ENCODE assay signal across 24 cellular contexts in the genomic region with DNA sequence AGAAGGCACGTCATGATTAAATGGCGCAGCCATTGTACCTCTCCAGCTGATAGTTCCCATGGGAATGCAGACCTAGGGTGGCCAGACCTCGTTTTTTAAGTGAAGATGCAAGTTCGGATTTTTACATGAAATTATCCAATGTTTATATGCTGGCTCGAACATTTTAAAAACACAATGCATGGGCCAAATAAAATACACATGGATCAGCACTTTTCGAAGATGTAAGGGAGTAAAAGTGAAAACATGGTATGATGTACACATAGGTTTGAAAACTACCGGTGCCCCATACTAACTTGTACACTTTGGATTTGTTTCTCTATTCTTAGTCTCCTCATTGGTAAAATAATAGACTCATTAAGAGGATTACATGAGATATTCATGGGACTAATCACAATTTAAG.
DNase-seq lines count a peak whose midpoint lies in the region; ATAC-seq, FAIRE-seq and TF ChIP-seq lines count a peak whose summit lies in the region.
"Had no signal": no experiment of that assay in that cellular context is flagged by ENCODE, and none has a peak within 500 bp of the region (broad histone marks: within the 10 kb centered on the region; RNA-seq: fewer than 3 reads in every experiment).

No MANE protein-coding gene starts in this region.

- no peaks in the 10 kb centered on the region for H3K9me1 ChIP-seq in IMR-90 (ENCODE audit: insufficient read depth, low read length)

- H3K4me3 ChIP-seq in A549 = no peak overlapping the region
- no peak overlapping the region for H3K4me3 ChIP-seq in IMR-90 (ENCODE audit: insufficient read depth, low read depth, low read length)
- no peak overlapping the region for H3K4me3 ChIP-seq in mesendoderm (ENCODE audit: low read length)
- no peak overlapping the region for H3K4me3 ChIP-seq in CD8-positive, alpha-beta T cell (ENCODE audit: low read depth, low read length)
- H3K4me3 ChIP-seq: BLaER1 treated with 17β-estradiol and CSF1 and Interleukin-3, amounts not matched to agents 10 nM and 100 nM; GM12878 had no signal

- no peak overlapping the region for H2BK120ac ChIP-seq in IMR-90 (ENCODE audit: low read depth, low read length)
- peak overlapping the region; percentile 28 for H2BK120ac ChIP-seq in mesendoderm (ENCODE audit: low read depth, low read length)

- no peak for TF ChIP-seq RAD21 in A549 (conservative IDR thresholded peaks at IDR 0.05 in 1 of 2, IDR thresholded peaks at IDR 0.05 in 1 of 2)
- TF ChIP-seq RAD21 in IMR-90 (IDR thresholded peaks at IDR 0.05; ENCODE audit: low read length) = no peak

- H3K9me3 ChIP-seq in A549 (no peaks in the 10 kb centered on the region), IMR-90 (ENCODE audit: control insufficient read depth, insufficient read depth, low read length) (peaks cover 5% of the 10 kb centered on the region)
- H3K9me3 ChIP-seq in CD8-positive, alpha-beta T cell (ENCODE audit: low read length) = no peaks in the 10 kb centered on the region
- H3K9me3 ChIP-seq: BLaER1 treated with 17β-estradiol and CSF1 and Interleukin-3, amounts not matched to agents 10 nM and 100 nM had no signal

- no peaks in the 10 kb centered on the region for H3K36me3 Mint-ChIP-seq in endothelial cell (ENCODE audit: low read depth, unreplicated experiment)
- no peaks in the 10 kb centered on the region for H3K36me3 Mint-ChIP-seq in CD8-positive, alpha-beta T cell
- H3K36me3 Mint-ChIP-seq: CD8-positive, alpha-beta memory T cell had no signal

- FAIRE-seq in A549 (lab: Jason Lieb, UNC) = no peak
- FAIRE-seq: A204.1, GM12878, GM12892, GM18507 had no signal

- TF ChIP-seq POLR2A in A549 (IDR thresholded peaks at IDR 0.05; ENCODE audit: low read length) = no peak
- no peak for TF ChIP-seq POLR2A in IMR-90 (IDR thresholded peaks at IDR 0.05; ENCODE audit: low read depth, low read length)

- H3K79me1 ChIP-seq in IMR-90 (ENCODE audit: low read depth in 1 of 2, low read length in 2 of 2) (no peaks in the 10 kb centered on the region), mesendoderm (ENCODE audit: low read length) (no peaks in the 10 kb centered on the region)

- DNase-seq in A549 (ENCODE audit: low read depth in 1 of 2, low spot score in 1 of 2) (no peak), IMR-90 (no peak), mesendoderm (no peak), endothelial cell (ENCODE audit: low spot score) (no peak)
- no peak for DNase-seq in CD8-positive, alpha-beta T cell
- DNase-seq: 8988T; AML-193; CD4-positive, alpha-beta T cell; CD8-positive, alpha-beta memory T cell; COR-L47; DMS 273 treated with DMSO at 0.1 percent for 48 hours; DMS153; DMS53; DMS79; DND-41; EL; GDM1 had no signal

- ATAC-seq in A549 = no peak
- no peak for ATAC-seq in IMR-90 (ENCODE audit: low read depth)
- no peak for ATAC-seq in CD8-positive, alpha-beta T cell
- ATAC-seq: GM12878 had no signal

- H2BK20ac ChIP-seq in IMR-90 (ENCODE audit: low read depth, low read length) = no peak overlapping the region

- H3K18ac ChIP-seq in IMR-90 (ENCODE audit: low read depth, low read length) (no peak overlapping the region), mesendoderm (ENCODE audit: low read length) (no peak overlapping the region)

- no peak overlapping the region for H3K27ac Mint-ChIP-seq in endothelial cell (ENCODE audit: unreplicated experiment)
- H3K27ac Mint-ChIP-seq in CD8-positive, alpha-beta T cell = no peak overlapping the region
- H3K27ac Mint-ChIP-seq: B cell; CD4-positive, alpha-beta T cell; CD8-positive, alpha-beta memory T cell had no signal

- in situ Hi-C loops in IMR-90 (cut with MboI; ENCODE audit: low sequenced_read_pairs) = no loop called here

- H3K4ac ChIP-seq in IMR-90 (ENCODE audit: low read depth, low read length) (no peak overlapping the region), mesendoderm (ENCODE audit: low read depth, low read length) (no peak overlapping the region)

- no peak overlapping the region for H3K14ac ChIP-seq in IMR-90 (replicated peaks; ENCODE audit: low read depth, low read length)

- no peaks in the 10 kb centered on the region for H3K27me3 ChIP-seq in IMR-90 (ENCODE audit: control insufficient read depth, insufficient read depth, low read length)
- H3K27me3 ChIP-seq in mesendoderm (ENCODE audit: insufficient read depth, low read length, poor library complexity) = no peaks in the 10 kb centered on the region
- no peaks in the 10 kb centered on the region for H3K27me3 ChIP-seq in CD8-positive, alpha-beta T cell (ENCODE audit: insufficient read depth, low read length)
- H3K27me3 ChIP-seq: BLaER1 treated with 17β-estradiol and CSF1 and Interleukin-3, amounts not matched to agents 10 nM and 100 nM had no signal

- no peak overlapping the region for H3K56ac ChIP-seq in IMR-90 (ENCODE audit: extremely low read depth, insufficient read depth, low read length)
- H3K56ac ChIP-seq in mesendoderm (ENCODE audit: low read length) = no peak overlapping the region

- WGBS in A549 (ENCODE audit: missing lambda C conversion rate) = 9% methylated on average over 7 of the region's 7 CpGs
- no CpG with 5 or more reads among the region's 7 CpGs for WGBS in IMR-90 (ENCODE audit: extremely low coverage in 2 of 2, insufficient read length in 1 of 2), 2 experiments
- WGBS in mesendoderm (ENCODE audit: extremely low coverage, insufficient coverage, low lambda C conversion rate) = no CpG with 5 or more reads among the region's 7 CpGs

- no peak overlapping the region for H3K27ac ChIP-seq in A549
- H3K27ac ChIP-seq in IMR-90 (ENCODE audit: insufficient read depth, low read length) = no peak overlapping the region
- no peak overlapping the region for H3K27ac ChIP-seq in mesendoderm (ENCODE audit: low read depth, low read length)
- no peak overlapping the region for H3K27ac ChIP-seq in CD8-positive, alpha-beta T cell (ENCODE audit: low read depth, low read length)
- H3K27ac ChIP-seq: BLaER1 treated with 17β-estradiol and CSF1 and Interleukin-3, amounts not matched to agents 10 nM and 100 nM; C4-2B had no signal

- H2AK5ac ChIP-seq in IMR-90 (ENCODE audit: low read depth, low read length) (no peak overlapping the region), mesendoderm (ENCODE audit: low read length) (no peak overlapping the region)

- H3K4me1 Mint-ChIP-seq in endothelial cell (ENCODE audit: unreplicated experiment) = no peaks in the 10 kb centered on the region
- H3K4me1 Mint-ChIP-seq in CD8-positive, alpha-beta T cell (ENCODE audit: low read depth) = no peaks in the 10 kb centered on the region
- H3K4me1 Mint-ChIP-seq: B cell; CD8-positive, alpha-beta memory T cell had no signal

- TF ChIP-seq EP300 in A549 (IDR thresholded peaks at IDR 0.05) = no peak

- intact Hi-C loops in IMR-90 (cut with micrococcal nuclease) = no loop called here
- intact Hi-C loops in CD8-positive, alpha-beta T cell (cut with DNase I, micrococcal nuclease) = no loop called here

- no TSS peak for BruUV-seq in IMR-90 (replicated peaks; lab: Mats Ljungman, UMichigan)

- H4K91ac ChIP-seq in IMR-90 (ENCODE audit: insufficient read depth, low read depth, low read length) = no peak overlapping the region

- H2AK9ac ChIP-seq in IMR-90 (replicated peaks; ENCODE audit: low read depth, low read length, poor library complexity) = no peak overlapping the region

- H3K4me3 Mint-ChIP-seq in endothelial cell (ENCODE audit: unreplicated experiment) = no peak overlapping the region
- no peak overlapping the region for H3K4me3 Mint-ChIP-seq in CD8-positive, alpha-beta T cell
- H3K4me3 Mint-ChIP-seq: B cell; CD4-positive, alpha-beta T cell; CD8-positive, alpha-beta memory T cell had no signal

- H3K4me1 ChIP-seq in A549 (no peaks in the 10 kb centered on the region), IMR-90 (ENCODE audit: control insufficient read depth, insufficient read depth, low read length) (no peaks in the 10 kb centered on the region), mesendoderm (ENCODE audit: control insufficient read depth, low read depth, low read length) (no peaks in the 10 kb centered on the region)
- no peaks in the 10 kb centered on the region for H3K4me1 ChIP-seq in CD8-positive, alpha-beta T cell (ENCODE audit: insufficient read depth, low read length)
- H3K4me1 ChIP-seq: BLaER1 treated with 17β-estradiol and CSF1 and Interleukin-3, amounts not matched to agents 10 nM and 100 nM had no signal

- no peak overlapping the region for H2AFZ ChIP-seq in IMR-90 (replicated peaks; ENCODE audit: low read length, poor library complexity)

- no peak overlapping the region for H3K9ac ChIP-seq in IMR-90 (ENCODE audit: low read depth, low read length)
- no peak overlapping the region for H3K9ac ChIP-seq in mesendoderm (ENCODE audit: low read length)
- H3K9ac ChIP-seq: BLaER1 treated with 17β-estradiol and CSF1 and Interleukin-3, amounts not matched to agents 10 nM and 100 nM had no signal

- H4K8ac ChIP-seq in IMR-90 (ENCODE audit: low read depth in 2 of 2, low read length in 2 of 2) (no peak overlapping the region), mesendoderm (ENCODE audit: low read depth, low read length) (no peak overlapping the region)

- H2BK5ac ChIP-seq in IMR-90 (ENCODE audit: low read depth, low read length, poor library complexity, severe bottlenecking) (no peak overlapping the region), mesendoderm (ENCODE audit: low read length) (no peak overlapping the region)

- H3K79me2 ChIP-seq in mesendoderm (ENCODE audit: control insufficient read depth, insufficient read depth, low read length) = no peaks in the 10 kb centered on the region

- H2BK15ac ChIP-seq in IMR-90 (ENCODE audit: low read depth, low read length) (no peak overlapping the region), mesendoderm (replicated peaks; ENCODE audit: low read depth) (no peak overlapping the region)

- H4K5ac ChIP-seq in IMR-90 (ENCODE audit: low read depth, low read length) (no peak overlapping the region), mesendoderm (ENCODE audit: low read length) (no peak overlapping the region)

- dilution Hi-C loops in IMR-90 (cut with HindIII; ENCODE audit: low sequenced_read_pairs, unreplicated experiment) = no loop called here

- POLR2A ChIA-PET in A549 (lab: Yijun Ruan, JAX) (no interaction called here), IMR-90 (lab: Charles Lee; ENCODE audit: unreplicated experiment) (no interaction called here)
- POLR2A ChIA-PET in CD8-positive, alpha-beta T cell (lab: Charles Lee) = no interaction called here

- no peak for TF ChIP-seq CTCF in A549 (IDR thresholded peaks at IDR 0.05)
- no peak for TF ChIP-seq CTCF in IMR-90 (conservative IDR thresholded peaks at IDR 0.05; ENCODE audit: low read depth, low read length)
- no peak for TF ChIP-seq CTCF in endothelial cell (IDR thresholded peaks at IDR 0.05; ENCODE audit: unreplicated experiment)
- no peak for TF ChIP-seq CTCF in CD8-positive, alpha-beta T cell (IDR thresholded peaks at IDR 0.05)

- H3K23ac ChIP-seq in IMR-90 (ENCODE audit: low read depth, low read length) (no peak overlapping the region), mesendoderm (ENCODE audit: low read length) (no peak overlapping the region)

- CTCF ChIA-PET in A549 (lab: Yijun Ruan, JAX) (no interaction called here), IMR-90 (lab: Yijun Ruan, JAX) (interaction anchor here (0.5 kb wide), 1 partner anchor 831 kb away, joined by 3 read pairs; no protein-coding TSS in a partner anchor)
- CTCF ChIA-PET in CD8-positive, alpha-beta T cell (lab: Charles Lee) = no interaction called here

- H3K4me2 ChIP-seq in A549 (no peak overlapping the region), IMR-90 (ENCODE audit: low read depth, low read length) (no peak overlapping the region), mesendoderm (ENCODE audit: low read length) (no peak overlapping the region)
- H3K4me2 ChIP-seq: BLaER1 treated with 17β-estradiol and CSF1 and Interleukin-3, amounts not matched to agents 10 nM and 100 nM had no signal

- no peaks in the 10 kb centered on the region for H4K20me1 ChIP-seq in IMR-90 (ENCODE audit: insufficient read depth, low read length)
- H4K20me1 ChIP-seq: BLaER1 treated with 17β-estradiol and CSF1 and Interleukin-3, amounts not matched to agents 10 nM and 100 nM had no signal

- H3K36me3 ChIP-seq in IMR-90 (ENCODE audit: control insufficient read depth, insufficient read depth, low read length) (no peaks in the 10 kb centered on the region), mesendoderm (ENCODE audit: control insufficient read depth, insufficient read depth, low read length) (no peaks in the 10 kb centered on the region)
- H3K36me3 ChIP-seq in CD8-positive, alpha-beta T cell (ENCODE audit: insufficient read depth, low read length) = no peaks in the 10 kb centered on the region
- H3K36me3 ChIP-seq: BLaER1 treated with 17β-estradiol and CSF1 and Interleukin-3, amounts not matched to agents 10 nM and 100 nM had no signal

- H3K9me3 Mint-ChIP-seq in endothelial cell (ENCODE audit: unreplicated experiment) = no peaks in the 10 kb centered on the region
- H3K9me3 Mint-ChIP-seq in CD8-positive, alpha-beta T cell = peaks cover 16% of the 10 kb centered on the region

- no peaks in the 10 kb centered on the region for H3K27me3 Mint-ChIP-seq in endothelial cell (ENCODE audit: unreplicated experiment)
- H3K27me3 Mint-ChIP-seq in CD8-positive, alpha-beta T cell (ENCODE audit: low read depth) = no peaks in the 10 kb centered on the region
- H3K27me3 Mint-ChIP-seq: B cell; CD4-positive, alpha-beta T cell; CD8-positive, alpha-beta memory T cell had no signal
